10 cellular contexts compared by ENCODE assay signal in the genomic region with DNA sequence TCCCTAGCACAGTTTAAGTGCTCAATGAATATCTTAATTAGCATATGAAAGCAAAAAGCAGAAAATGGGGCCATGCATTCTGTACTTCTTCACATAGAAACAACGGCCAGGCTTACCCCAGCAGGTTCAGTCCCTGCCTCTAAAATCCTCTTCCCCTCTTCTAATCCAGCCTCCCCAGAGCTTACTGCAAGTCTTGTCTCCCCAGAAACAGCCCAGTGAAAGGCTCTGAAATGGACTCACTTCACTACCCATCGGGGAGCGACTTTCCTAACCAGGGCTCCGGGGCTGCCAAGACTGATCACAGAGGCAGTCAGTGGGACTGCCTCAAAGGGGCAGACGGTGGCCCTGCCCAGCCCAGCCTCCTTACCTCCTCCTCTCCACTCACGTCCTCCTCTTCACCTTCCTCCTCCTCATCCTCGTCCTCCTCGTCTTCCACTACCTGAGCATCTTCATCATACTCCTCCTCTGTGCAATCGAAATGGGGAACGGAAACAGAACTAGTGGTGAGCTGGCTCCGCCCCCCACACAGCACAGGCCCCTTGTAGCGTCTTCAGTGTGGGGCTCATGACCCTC. TPM values are rescaled to one million over a fixed set of nuclear protein-coding genes. Genes with fewer than 3 reads are reported as not detected.
DNase-seq lines count a peak whose midpoint lies in the region; ATAC-seq, FAIRE-seq and TF ChIP-seq lines count a peak whose summit lies in the region.
"Had no signal": no experiment of that assay in that cellular context is flagged by ENCODE, and none has a peak within 500 bp of the region (broad histone marks: within the 10 kb centered on the region; RNA-seq: fewer than 3 reads in every experiment).

No MANE protein-coding gene starts in this region.

- FAIRE-seq in H54 (lab: Jason Lieb, UNC): no peak

- POLR2A ChIA-PET in activated CD4-positive, alpha-beta memory T cell treated with anti-CD3 and anti-CD28 coated beads, Interleukin-2, amount 10 ng/mL, durations not matched to agents 7 days and 5 days (lab: Charles Lee): interaction anchor here (1.9 to 2.0 kb wide), 2 partner anchors 34 to 36 kb away, joined by 5 to 6 read pairs; no protein-coding TSS in a partner anchor
- POLR2A ChIA-PET in HEK293T (lab: Yijun Ruan, JAX): no interaction called here

- H3K27me3 ChIP-seq in layer of hippocampus (ENCODE audit: control insufficient read depth, insufficient read depth, low read length): no peaks in the 10 kb centered on the region
- H3K27me3 ChIP-seq: sigmoid colon had no signal

- peak overlapping the region; percentile 4 for H3K27ac ChIP-seq in layer of hippocampus (ENCODE audit: low read depth, low read length)
- H3K27ac ChIP-seq in substantia nigra (ENCODE audit: low read depth, low read length, poor library complexity, severe bottlenecking): peak overlapping the region; percentile 59

- ATAC-seq in activated T-cell treated with anti-CD3 and anti-CD28 coated beads, Interleukin-2, amount 50 U/mL, for 72 hours (replicated peaks in 1 of 2): no peak
- ATAC-seq in HG03354 (IDR thresholded peaks at IDR 0.05; ENCODE audit: poor library complexity, severe bottlenecking, unreplicated experiment): no peak

- no peaks in the 10 kb centered on the region for H3K27me3 Mint-ChIP-seq in activated T-cell treated with anti-CD3 and anti-CD28 coated beads, Interleukin-2, amount 50 U/mL, for 72 hours (ENCODE audit: low read depth)
- no peaks in the 10 kb centered on the region for H3K27me3 Mint-ChIP-seq in activated CD4-positive, alpha-beta memory T cell treated with anti-CD3 and anti-CD28 coated beads, Interleukin-2, amount 10 ng/mL, durations not matched to agents 7 days and 5 days

- CTCF ChIA-PET in activated CD4-positive, alpha-beta memory T cell treated with anti-CD3 and anti-CD28 coated beads, Interleukin-2, amount 10 ng/mL, durations not matched to agents 7 days and 5 days (lab: Charles Lee): interaction anchor here (0.5 to 5.2 kb wide), 4 partner anchors 10 to 436 kb away, joined by 3 to 51 read pairs (median 14); no protein-coding TSS in a partner anchor
- CTCF ChIA-PET in HEK293T (lab: Yijun Ruan, JAX): interaction anchor here (0.6 to 3.8 kb wide), 4 partner anchors 12 to 93 kb away, joined by 3 to 18 read pairs (median 4); no protein-coding TSS in a partner anchor

- no peak for TF ChIP-seq POLR2A in H54 (IDR thresholded peaks at IDR 0.05; ENCODE audit: low read depth, low read length)

- peak overlapping the region; percentile 29 for H3K27ac Mint-ChIP-seq in activated T-cell treated with anti-CD3 and anti-CD28 coated beads, Interleukin-2, amount 50 U/mL, for 72 hours
- H3K27ac Mint-ChIP-seq in activated CD4-positive, alpha-beta memory T cell treated with anti-CD3 and anti-CD28 coated beads, Interleukin-2, amount 10 ng/mL, durations not matched to agents 7 days and 5 days: peak overlapping the region; percentile 76

- H3K4me1 Mint-ChIP-seq in activated T-cell treated with anti-CD3 and anti-CD28 coated beads, Interleukin-2, amount 50 U/mL, for 72 hours (ENCODE audit: low read depth): peaks cover 32% of the 10 kb centered on the region
- H3K4me1 Mint-ChIP-seq in activated CD4-positive, alpha-beta memory T cell treated with anti-CD3 and anti-CD28 coated beads, Interleukin-2, amount 10 ng/mL, durations not matched to agents 7 days and 5 days: peaks cover 40% of the 10 kb centered on the region

- peak overlapping the region; percentile 48 to 71 for H3K4me3 Mint-ChIP-seq in activated T-cell treated with anti-CD3 and anti-CD28 coated beads, Interleukin-2, amount 50 U/mL, for 72 hours
- H3K4me3 Mint-ChIP-seq in activated CD4-positive, alpha-beta memory T cell treated with anti-CD3 and anti-CD28 coated beads, Interleukin-2, amount 10 ng/mL, durations not matched to agents 7 days and 5 days: no peak overlapping the region

- H3K9me3 Mint-ChIP-seq in activated T-cell treated with anti-CD3 and anti-CD28 coated beads, Interleukin-2, amount 50 U/mL, for 72 hours: no peaks in the 10 kb centered on the region
- H3K9me3 Mint-ChIP-seq in activated CD4-positive, alpha-beta memory T cell treated with anti-CD3 and anti-CD28 coated beads, Interleukin-2, amount 10 ng/mL, durations not matched to agents 7 days and 5 days: no peaks in the 10 kb centered on the region

- H3K36me3 Mint-ChIP-seq in activated T-cell treated with anti-CD3 and anti-CD28 coated beads, Interleukin-2, amount 50 U/mL, for 72 hours (ENCODE audit: insufficient read depth in 2 of 2): peaks cover 7 to 20% of the 10 kb centered on the region in 2 donors
- H3K36me3 Mint-ChIP-seq in activated CD4-positive, alpha-beta memory T cell treated with anti-CD3 and anti-CD28 coated beads, Interleukin-2, amount 10 ng/mL, durations not matched to agents 7 days and 5 days (ENCODE audit: low read depth): peaks cover 77% of the 10 kb centered on the region

- no peak for DNase-seq in activated T-cell treated with anti-CD3 and anti-CD28 coated beads, Interleukin-2, amount 50 U/mL, for 72 hours
- no peak for DNase-seq in activated T-cell treated with anti-CD3 and anti-CD28 coated beads, Interleukin-2, amount 50 U/mL, for 1 hour
- DNase-seq in activated CD4-positive, alpha-beta memory T cell treated with anti-CD3 and anti-CD28 coated beads, Interleukin-2, amount 10 ng/mL, durations not matched to agents 7 days and 5 days: no peak
- DNase-seq in substantia nigra (lab: John Stamatoyannopoulos, UW) (no peak), HEK293T (ENCODE audit: extremely low spot score) (no peak), H54 (ENCODE audit: insufficient read length, low spot score) (no peak)
- DNase-seq: NCI-H2227 treated with DMSO at 0.1 percent for 48 hours, sigmoid colon had no signal

TF ChIP-seq in HEK293T, 16 proteins besides CTCF, POLR2A, EP300 and RAD21:
- TF ChIP-seq ELF4 (IDR thresholded peaks at IDR 0.05) (no peak), ZNF384 (IDR thresholded peaks at IDR 0.05) (no peak), HDGF (IDR thresholded peaks at IDR 0.05; ENCODE audit: borderline replicate concordance) (no peak), CTBP1 (IDR thresholded peaks at IDR 0.05; ENCODE audit: borderline replicate concordance) (no peak), ARNT (IDR thresholded peaks at IDR 0.05) (no peak), SUZ12 (IDR thresholded peaks at IDR 0.05) (no peak), NFRKB (IDR thresholded peaks at IDR 0.05) (no peak), FOXM1 (IDR thresholded peaks at IDR 0.05; ENCODE audit: borderline replicate concordance) (no peak), FOXK2 (IDR thresholded peaks at IDR 0.05) (no peak), BHLHE40 (IDR thresholded peaks at IDR 0.05; ENCODE audit: borderline replicate concordance) (no peak), FOXA1 (IDR thresholded peaks at IDR 0.05) (no peak), L3MBTL2 (conservative IDR thresholded peaks at IDR 0.05) (no peak), SP1 (IDR thresholded peaks at IDR 0.05) (no peak)
- TF ChIP-seq, protein P1, sequence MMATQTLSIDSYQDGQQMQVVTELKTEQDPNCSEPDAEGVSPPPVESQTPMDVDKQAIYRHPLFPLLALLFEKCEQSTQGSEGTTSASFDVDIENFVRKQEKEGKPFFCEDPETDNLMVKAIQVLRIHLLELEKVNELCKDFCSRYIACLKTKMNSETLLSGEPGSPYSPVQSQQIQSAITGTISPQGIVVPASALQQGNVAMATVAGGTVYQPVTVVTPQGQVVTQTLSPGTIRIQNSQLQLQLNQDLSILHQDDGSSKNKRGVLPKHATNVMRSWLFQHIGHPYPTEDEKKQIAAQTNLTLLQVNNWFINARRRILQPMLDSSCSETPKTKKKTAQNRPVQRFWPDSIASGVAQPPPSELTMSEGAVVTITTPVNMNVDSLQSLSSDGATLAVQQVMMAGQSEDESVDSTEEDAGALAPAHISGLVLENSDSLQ (IDR thresholded peaks at IDR 0.05): no peak

RNA-seq across cellular contexts. Expression of a gene that starts 38.0 kb away (rescaled TPM):
- 100 to 1,000 TPM; 200 to 204 TPM for total RNA-seq in activated T-cell treated with anti-CD3 and anti-CD28 coated beads, Interleukin-2, amount 50 U/mL, for 72 hours
- total RNA-seq in activated CD4-positive, alpha-beta memory T cell treated with anti-CD3 and anti-CD28 coated beads, Interleukin-2, amount 10 ng/mL, durations not matched to agents 7 days and 5 days: 100 to 1,000 TPM; 190 to 194 TPM
